In genomic region chr9:29211681-29212589, GRCh38 we compare ENCODE assay signal across 8 cellular contexts. TPM values are rescaled to one million over a fixed set of nuclear protein-coding genes. Genes with fewer than 3 reads are reported as not detected.
A peak's percentile ranks its signal among the peaks of the same experiment; 100 is the strongest.
DNase-seq lines count a peak whose midpoint lies in the region; ATAC-seq, FAIRE-seq and TF ChIP-seq lines count a peak whose summit lies in the region.

No MANE protein-coding gene starts in this region.

- peaks cover 5% of the 10 kb centered on the region for H3K4me1 ChIP-seq in CD4-positive, alpha-beta memory T cell (ENCODE audit: insufficient read depth, low read length)
- H3K4me1 ChIP-seq in Peyer's patch (peaks cover 0 to 16% (median 1%) of the 10 kb centered on the region in 4 donors), HepG2 (ENCODE audit: insufficient read depth, low read length) (peaks cover 5% of the 10 kb centered on the region; the same call in 1 of the 2 replicates)

- FAIRE-seq in HepG2 (lab: Jason Lieb, UNC) = no peak

- peaks cover 12% of the 10 kb centered on the region for H3K27me3 ChIP-seq in CD4-positive, alpha-beta memory T cell (ENCODE audit: insufficient read depth, low read length)
- H3K27me3 ChIP-seq in Peyer's patch (peaks cover 0 to 27% of the 10 kb centered on the region in 2 donors), HepG2 (ENCODE audit: control insufficient read depth in 1 of 2, insufficient read depth in 2 of 2, low read length in 2 of 2) (peaks cover 3 to 41% of the 10 kb centered on the region in 2 experiments)

- no peak for TF ChIP-seq EP300 in HepG2 (IDR thresholded peaks at IDR 0.05; ENCODE audit: low read depth in 2 of 2, low read length in 2 of 2)
- no peak for TF ChIP-seq EP300 in HepG2 (CRISPR knock-in tag; IDR thresholded peaks at IDR 0.05; ENCODE audit: borderline replicate concordance)

- no peaks in the 10 kb centered on the region for H3K36me3 Mint-ChIP-seq in CD4-positive, alpha-beta memory T cell

- H3K9me3 Mint-ChIP-seq in CD4-positive, alpha-beta memory T cell = peaks cover 0 to 8% (median 2%) of the 10 kb centered on the region in 8 donors

- peaks cover 4 to 22% (median 11%) of the 10 kb centered on the region in 4 donors for H3K4me1 Mint-ChIP-seq in CD4-positive, alpha-beta memory T cell

- no peaks in the 10 kb centered on the region for H3K36me3 ChIP-seq in CD4-positive, alpha-beta memory T cell (ENCODE audit: insufficient read depth, low read length)
- H3K36me3 ChIP-seq in Peyer's patch (no peaks in the 10 kb centered on the region), HepG2 (replicated peaks in 1 of 2; ENCODE audit: control insufficient read depth in 1 of 2, insufficient read depth in 2 of 2, low read length in 2 of 2) (no peaks in the 10 kb centered on the region)

- in situ Hi-C loops in HepG2 (cut with HindIII; ENCODE audit: extremely low pct_ligation_motif_present, low pct_unique_long_range_greater_than_20kb) = no loop called here

- H3K27me3 Mint-ChIP-seq in CD4-positive, alpha-beta memory T cell = peaks cover 29 to 42% of the 10 kb centered on the region in 2 donors

- H3K4me2 ChIP-seq in HepG2 (ENCODE audit: low read depth, low read length) = peak overlapping the region; percentile 63

- peak; percentile 56; the same call in 1 of the 2 replicates for TF ChIP-seq RAD21 in HepG2 (CRISPR knock-in tag; IDR thresholded peaks at IDR 0.05)

- TF ChIP-seq POLR2A in Peyer's patch (IDR thresholded peaks at IDR 0.05) (no peak), HepG2 (IDR thresholded peaks at IDR 0.05; ENCODE audit: insufficient read depth in 1 of 2, low read depth in 2 of 2, low read length in 2 of 2) (no peak)

- no peaks in the 10 kb centered on the region for H3K9me3 ChIP-seq in CD4-positive, alpha-beta memory T cell (ENCODE audit: control insufficient read depth in 1 of 2, low read length in 2 of 2)
- H3K9me3 ChIP-seq in Peyer's patch (no peaks in the 10 kb centered on the region), HepG2 (ENCODE audit: low read length) (no peaks in the 10 kb centered on the region)

- no peak overlapping the region for H3K4me3 ChIP-seq in CD4-positive, alpha-beta memory T cell (ENCODE audit: low read length in 2 of 2)
- H3K4me3 ChIP-seq in Peyer's patch = peak overlapping the region in 3 of 4 donors; percentile 4 to 37 (median 35)
- peak overlapping the region in 1 of 3 experiments; percentile 52; a peak in 2 of 6 replicates for H3K4me3 ChIP-seq in HepG2 (replicated peaks in 1 of 3; ENCODE audit: insufficient read depth in 1 of 3, low read depth in 2 of 3, low read length in 3 of 3)

- peak in 4 of 5 donors; percentile 7 to 22 (median 16) for DNase-seq in CD4-positive, alpha-beta memory T cell
- peak in 1 of 3 donors; percentile 60 for DNase-seq in Peyer's patch
- DNase-seq in cerebellum (ENCODE audit: low spot score) = peak; percentile 5
- peak; percentile 12 for DNase-seq in HepG2 (ENCODE audit: low spot score)
- peak; percentile 19 for DNase-seq in stimulated activated CD4-positive, alpha-beta T cell treated with anti-CD3 and anti-CD28 coated beads, Interleukin-4, amount 100 ng/mL, for 24 hours
- DNase-seq in KG1 (lab: John Stamatoyannopoulos, UW) = no peak

- H3K4me3 Mint-ChIP-seq in CD4-positive, alpha-beta memory T cell = peak overlapping the region in 7 of 8 donors; percentile 37 to 76 (median 54)

- H3K79me2 ChIP-seq in HepG2 (ENCODE audit: insufficient read depth, low read length) = no peaks in the 10 kb centered on the region

- no TSS peak for BruUV-seq in HepG2 (replicated peaks; lab: Mats Ljungman, UMichigan)

- TF ChIP-seq CTCF in Peyer's patch (IDR thresholded peaks at IDR 0.05) (peak in 4 of 6 experiments; percentile 36 to 50 (median 43)), HepG2 (CRISPR knock-in tag; IDR thresholded peaks at IDR 0.05) (peak; percentile 74)

- H2AFZ ChIP-seq in HepG2 (ENCODE audit: low read length) = no peak overlapping the region

- POLR2A ChIA-PET in CD4-positive, alpha-beta memory T cell (lab: Charles Lee; ENCODE audit: partially characterized antibody) = no interaction called here
- POLR2A ChIA-PET in HepG2 (lab: Yijun Ruan, JAX) = no interaction called here

- H3K27ac Mint-ChIP-seq in CD4-positive, alpha-beta memory T cell = no peak overlapping the region

- intact Hi-C loops in CD4-positive, alpha-beta memory T cell (cut with micrococcal nuclease) = no loop called here
- intact Hi-C loops in HepG2 (cut with micrococcal nuclease; ENCODE audit: unreplicated experiment) = loop anchor here (5.0 kb wide), 1 partner anchor 1485 kb away; no protein-coding TSS in a partner anchor

- ATAC-seq in GM19397 (IDR thresholded peaks at IDR 0.05; ENCODE audit: unreplicated experiment) (peak; percentile 90), HG03432 (IDR thresholded peaks at IDR 0.05; ENCODE audit: unreplicated experiment) (peak; percentile 97), HepG2 (peak; percentile 98)

- 8% methylated on average over 19 of the region's 71 CpGs for WGBS in HepG2 (ENCODE audit: low lambda C conversion rate)

- CTCF ChIA-PET in CD4-positive, alpha-beta memory T cell (lab: Charles Lee; ENCODE audit: partially characterized antibody) = no interaction called here
- CTCF ChIA-PET in HepG2 (lab: Yijun Ruan, JAX; ENCODE audit: low intra/inter-chr PET ratio, low total read pairs) = no interaction called here

- H3K27ac ChIP-seq in CD4-positive, alpha-beta memory T cell (ENCODE audit: low read depth, low read length) = no peak overlapping the region
- H3K27ac ChIP-seq in Peyer's patch = no peak overlapping the region
- H3K27ac ChIP-seq in HepG2 (ENCODE audit: extremely low read length, insufficient read depth, low read length) = no peak overlapping the region

- H4K20me1 ChIP-seq in HepG2 (ENCODE audit: insufficient read depth, low read length) = no peaks in the 10 kb centered on the region

- H3K9ac ChIP-seq in HepG2 (ENCODE audit: insufficient read depth, low read depth, low read length) = no peak overlapping the region

TF ChIP-seq in HepG2, 621 proteins besides CTCF, POLR2A, EP300 and RAD21 (continues in another document):
- TF ChIP-seq ZKSCAN1 (IDR thresholded peaks at IDR 0.05; ENCODE audit: low read length) (no peak), HCFC1 (IDR thresholded peaks at IDR 0.05; ENCODE audit: low read depth, low read length) (no peak), KLF6 (CRISPR knock-in tag; IDR thresholded peaks at IDR 0.05) (no peak), SRY (CRISPR knock-in tag; IDR thresholded peaks at IDR 0.05) (no peak), TARDBP (CRISPR knock-in tag; IDR thresholded peaks at IDR 0.05) (no peak), ZNF839 (CRISPR knock-in tag; IDR thresholded peaks at IDR 0.05; ENCODE audit: borderline replicate concordance) (no peak), ZNF329 (CRISPR knock-in tag; IDR thresholded peaks at IDR 0.05; ENCODE audit: low read depth) (no peak), ELF4 (CRISPR knock-in tag; IDR thresholded peaks at IDR 0.05; ENCODE audit: borderline replicate concordance) (no peak), ZNF790 (CRISPR knock-in tag; IDR thresholded peaks at IDR 0.05; ENCODE audit: borderline replicate concordance) (no peak), SP1 (IDR thresholded peaks at IDR 0.05) (no peak), SP1 (CRISPR knock-in tag; IDR thresholded peaks at IDR 0.05) (no peak), YY1 (IDR thresholded peaks at IDR 0.05; ENCODE audit: insufficient read depth, insufficient replicate concordance, low read depth, low read length) (peak; percentile 40)

RNA-seq across cellular contexts. Expression of gene LINGO2, which starts 1.5 kb away (rescaled TPM):
- not detected for total RNA-seq in CD4-positive, alpha-beta memory T cell
- polyA plus RNA-seq in CD4-positive, alpha-beta memory T cell = not detected
- not detected for total RNA-seq in Peyer's patch
- total RNA-seq in cerebellum = 67.9 TPM
- total RNA-seq in HepG2 (2016; rRNA removed; fragmentation: Illumina TruSeq; extraction: Trizol) = not detected in 2 replicates
- not detected in 2 replicates for total RNA-seq in HepG2 (2016; cell fraction: cytosol; rRNA removed; fragmentation: Illumina TruSeq; extraction: Trizol; ENCODE audit: low read depth)
- not detected in 2 replicates for total RNA-seq in HepG2 (2016; cell fraction: insoluble cytoplasmic fraction; rRNA removed; fragmentation: Illumina TruSeq; extraction: Trizol)
- total RNA-seq in HepG2 (2016; cell fraction: membrane; rRNA removed; fragmentation: Illumina TruSeq; extraction: Trizol) = not detected in 2 replicates
- total RNA-seq in HepG2 (2016; cell fraction: nucleus; rRNA removed; fragmentation: Illumina TruSeq; extraction: Trizol) = not detected in 2 replicates
- polyA plus RNA-seq in HepG2 (2011; rRNA removed) = not detected in 2 replicates
- not detected in 2 replicates for polyA plus RNA-seq in HepG2 (2011; cell fraction: cytosol; rRNA removed)
- not detected in 2 replicates for polyA plus RNA-seq in HepG2 (2011; cell fraction: nucleus; rRNA removed)
- not detected in 2 replicates for polyA plus RNA-seq in HepG2 (2012)
- not detected in 2 replicates for polyA plus RNA-seq in HepG2 (2016; cell fraction: cytosol; fragmentation: Illumina TruSeq; extraction: Trizol; ENCODE audit: low read depth)
- polyA plus RNA-seq in HepG2 (2016; cell fraction: insoluble cytoplasmic fraction; fragmentation: Illumina TruSeq; extraction: Trizol; ENCODE audit: low read depth) = not detected in 2 replicates
- not detected in 2 replicates for polyA plus RNA-seq in HepG2 (2016; cell fraction: membrane; fragmentation: Illumina TruSeq; extraction: Trizol; ENCODE audit: low read depth)
- not detected in 2 replicates for polyA plus RNA-seq in HepG2 (2016; cell fraction: nucleus; fragmentation: Illumina TruSeq; extraction: Trizol; ENCODE audit: insufficient read depth, low read depth)
- 1.4 TPM in 1 of 2 replicates, not detected in the other for polyA minus RNA-seq in HepG2 (2011; rRNA and poly(A)+ RNA removed; ENCODE audit: low replicate concordance)
- not detected in 2 replicates for polyA minus RNA-seq in HepG2 (2011; cell fraction: cytosol; rRNA and poly(A)+ RNA removed)
- polyA minus RNA-seq in HepG2 (2011; cell fraction: nucleus; rRNA and poly(A)+ RNA removed) = not detected in 2 replicates

Comparison
In these comparisons a context has a peak if more than half of its experiments do, and no peak if none do; other contexts are left out.
1. H3K4me3 ChIP-seq: peak in Peyer's patch (3 of 4); none in CD4-positive, alpha-beta memory T cell (0 of 2).
2. RNA of gene LINGO2, which starts 1.5 kb away (total RNA-seq): 67.9 TPM in cerebellum (single experiment); not detected in CD4-positive, alpha-beta memory T cell, not detected in Peyer's patch and not detected in HepG2; every median in the first group is over 10 times any median in the second.
3. Peak in every context shown above with its lines, with median percentiles within 50 percentile points of each other: ATAC-seq.